Comparison of ENCODE assay signal across 1 cellular context in genomic region chr4:151417766-151418376, GRCh38.
TF ChIP-seq lines count a peak whose summit lies in the region.

No MANE protein-coding gene starts in this region.

TF ChIP-seq in A549, 52 proteins besides CTCF, POLR2A, EP300 and RAD21 (continued from another document):
- TF ChIP-seq MAZ (IDR thresholded peaks at IDR 0.05; ENCODE audit: borderline replicate concordance, low read depth, low read length): no peak
- TF ChIP-seq RARB (CRISPR knock-in tag; IDR thresholded peaks at IDR 0.05): no peak
- no peak for TF ChIP-seq NR3C1 (IDR thresholded peaks at IDR 0.05)
- TF ChIP-seq KDM1A (IDR thresholded peaks at IDR 0.05; ENCODE audit: low read depth): no peak
- no peak for TF ChIP-seq HES2 (IDR thresholded peaks at IDR 0.05)
